1 cellular context compared by ENCODE assay signal in the genomic region with DNA sequence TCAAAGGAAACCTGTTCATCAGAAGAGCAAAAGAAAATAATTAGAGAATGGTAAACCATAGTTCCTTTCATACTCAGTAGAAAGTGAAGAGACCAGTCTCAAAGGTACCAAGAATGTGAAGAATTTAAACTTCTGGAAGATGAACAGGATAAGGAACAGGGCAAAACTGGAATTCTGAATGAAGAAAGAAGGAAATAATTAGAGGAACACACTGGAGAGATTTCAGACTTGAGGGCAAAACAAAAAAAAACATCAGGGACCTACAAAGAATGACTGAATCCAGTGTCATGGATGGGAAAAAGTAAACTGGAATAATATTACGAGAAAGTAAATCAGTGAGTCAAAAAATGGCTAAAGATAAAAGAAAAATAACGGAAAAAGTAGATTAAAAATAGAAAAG.
TF ChIP-seq lines count a peak whose summit lies in the region.

No MANE protein-coding gene starts in this region.

TF ChIP-seq in IMR-90, 13 proteins besides CTCF, POLR2A, EP300 and RAD21 (continued from another document):
- TF ChIP-seq SMC3 (IDR thresholded peaks at IDR 0.05; ENCODE audit: low read depth, low read length) (no peak), FOS (IDR thresholded peaks at IDR 0.05; ENCODE audit: low read depth, low read length) (no peak), CEBPB (IDR thresholded peaks at IDR 0.05; ENCODE audit: low read depth, low read length) (no peak)
